ENCODE assay signal across 21 cellular contexts in the genomic region with DNA sequence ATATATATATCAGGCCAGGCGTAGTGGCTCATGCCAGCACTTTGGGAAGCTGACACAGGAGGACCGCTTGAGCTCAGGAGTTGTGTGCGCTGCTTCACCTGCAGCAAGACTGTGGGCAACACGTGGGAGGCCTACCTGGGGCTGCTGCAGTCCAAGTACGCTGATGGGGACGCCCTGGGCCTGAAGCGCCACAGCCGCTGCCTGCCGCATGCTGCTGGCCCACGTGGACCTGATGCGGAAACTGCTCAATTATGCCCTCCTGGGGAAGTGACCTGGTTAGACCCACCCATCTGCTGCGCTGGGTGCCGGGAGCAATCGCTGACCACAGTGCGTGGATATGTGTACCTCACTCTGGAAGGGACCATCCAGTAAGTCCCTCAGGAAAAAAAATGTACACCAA. TPM values are rescaled to one million over a fixed set of nuclear protein-coding genes. Genes with fewer than 3 reads are reported as not detected.
"Had no signal": no experiment of that assay in that cellular context is flagged by ENCODE, and none has a peak within 500 bp of the region (broad histone marks: within the 10 kb centered on the region; RNA-seq: fewer than 3 reads in every experiment).

No MANE protein-coding gene starts in this region.

- H3K79me2 ChIP-seq: hepatocyte had no signal

- H3K27me3 ChIP-seq: dorsolateral prefrontal cortex, foreskin keratinocyte, gastroesophageal sphincter, heart left ventricle, hepatocyte, left lung had no signal

- H3K27ac ChIP-seq: coronary artery, dorsolateral prefrontal cortex, esophagus muscularis mucosa, foreskin keratinocyte, gastroesophageal sphincter, hepatocyte, left lung, lower lobe of right lung had no signal

- H2AFZ ChIP-seq: hepatocyte had no signal

- H3K9me3 ChIP-seq: esophagus muscularis mucosa, gastroesophageal sphincter, heart left ventricle, left lung, lower lobe of right lung, mucosa of descending colon had no signal

- H3K4me3 ChIP-seq: coronary artery, dorsolateral prefrontal cortex, esophagus muscularis mucosa, gastroesophageal sphincter, heart left ventricle, hepatocyte, left lung, lower lobe of right lung, mucosa of descending colon had no signal

- H3K4me2 ChIP-seq: hepatocyte had no signal

- H3K4me1 ChIP-seq: foreskin keratinocyte had no signal

- ATAC-seq: foreskin keratinocyte, gastroesophageal sphincter, heart left ventricle, left cardiac atrium, left lung, left ventricle myocardium superior, lower lobe of right lung, mucosa of descending colon had no signal

- DNase-seq: dermis blood vessel endothelial cell; dorsolateral prefrontal cortex; effector CD4-positive, alpha-beta T cell; effector memory CD4-positive, alpha-beta T cell; foreskin keratinocyte; heart left ventricle; hypothalamus; immature natural killer cell; left cardiac atrium; left lung; left ventricle myocardium superior; lower lobe of right lung; mucosa of descending colon; naive B cell had no signal

RNA-seq across cellular contexts. Expression of a gene that starts 1.8 kb away (rescaled TPM):
- polyA plus RNA-seq: endothelial cell of umbilical vein, fibroblast of lung, foreskin keratinocyte, heart left ventricle, hepatocyte, immature natural killer cell, keratinocyte had no signal

RNA-seq across cellular contexts. Expression of a gene that starts 20.4 kb away (rescaled TPM):
- polyA plus RNA-seq: endothelial cell of umbilical vein, fibroblast of lung, hepatocyte, immature natural killer cell had no signal

RNA-seq across cellular contexts. Expression of a gene that starts 26.0 kb away (rescaled TPM):
- polyA plus RNA-seq: immature natural killer cell had no signal
